ENCODE assay signal across 8 cellular contexts in genomic region chr15:91022075-91022831, GRCh38. TPM values are rescaled to one million over a fixed set of nuclear protein-coding genes. Genes with fewer than 3 reads are reported as not detected.
DNase-seq lines count a peak whose midpoint lies in the region; ATAC-seq, FAIRE-seq and TF ChIP-seq lines count a peak whose summit lies in the region.

Gene VPS33B (minus strand): TSS chr15:91022594. CDS start chr15:91022249, 345 bp downstream.

- no peaks in the 10 kb centered on the region for H3K36me3 ChIP-seq in A673 (ENCODE audit: insufficient read depth, low read length, poor library complexity, severe bottlenecking)
- H3K36me3 ChIP-seq in keratinocyte (ENCODE audit: control insufficient read depth in 2 of 2, extremely low read depth in 1 of 2, insufficient read depth in 2 of 2, low read length in 2 of 2): peaks cover 2 to 11% of the 10 kb centered on the region in 2 experiments

- H3K79me2 ChIP-seq in keratinocyte (ENCODE audit: control insufficient read depth, insufficient read depth, low read length): peaks cover 38% of the 10 kb centered on the region

- CTCF ChIA-PET in A673 (lab: Charles Lee): interaction anchor here (0.6 to 0.9 kb wide), 3 partner anchors 27 to 251 kb away, joined by 3 to 5 read pairs (median 4); no protein-coding TSS in a partner anchor

- H3K27ac Mint-ChIP-seq in central memory CD8-positive, alpha-beta T cell (ENCODE audit: low read depth): peak within 1 kb of the TSS; percentile 95

- H3K27me3 Mint-ChIP-seq in central memory CD8-positive, alpha-beta T cell: no peaks in the 10 kb centered on the region

- peaks cover 48% of the 10 kb centered on the region for H3K4me1 Mint-ChIP-seq in central memory CD8-positive, alpha-beta T cell

- H3K9me1 ChIP-seq in keratinocyte (ENCODE audit: control insufficient read depth, extremely low read depth, insufficient read depth, low read length): no peaks in the 10 kb centered on the region

- H3K4me1 ChIP-seq in A673 (ENCODE audit: insufficient read depth, low read length, poor library complexity, severe bottlenecking): peaks cover 3% of the 10 kb centered on the region
- H3K4me1 ChIP-seq in keratinocyte (ENCODE audit: control insufficient read depth, extremely low read depth, insufficient read depth, low read length): peaks cover 13% of the 10 kb centered on the region

- H3K9me3 ChIP-seq in A673 (ENCODE audit: low read depth, low read length, poor library complexity, severe bottlenecking) (no peaks in the 10 kb centered on the region), keratinocyte (ENCODE audit: control insufficient read depth, low read depth, low read length) (no peaks in the 10 kb centered on the region)

- peak within 1 kb of the TSS; percentile 84 for H3K4me2 ChIP-seq in keratinocyte (ENCODE audit: control insufficient read depth, extremely low read depth, insufficient read depth, low read depth, low read length)

- intact Hi-C loops in A673 (cut with micrococcal nuclease; ENCODE audit: unreplicated experiment): no loop called here

- ATAC-seq in GM18907 (IDR thresholded peaks at IDR 0.05; ENCODE audit: unreplicated experiment) (peak; percentile 78), HG03196 (IDR thresholded peaks at IDR 0.05; ENCODE audit: unreplicated experiment) (peak; percentile 62)
- ATAC-seq in central memory CD8-positive, alpha-beta T cell (replicated peaks; ENCODE audit: extremely low read depth, poor library complexity, severe bottlenecking): peak; percentile 85

- BruUV-seq in A673 (replicated peaks; lab: Mats Ljungman, UMichigan): TSS peak; percentile 67

- TF ChIP-seq CTCF in A673 (conservative IDR thresholded peaks at IDR 0.05; ENCODE audit: low read depth, low read length): no peak
- TF ChIP-seq CTCF in keratinocyte (optimal IDR thresholded peaks at IDR 0.05 in 1 of 3, IDR thresholded peaks at IDR 0.05 in 1 of 3, conservative IDR thresholded peaks at IDR 0.05 in 1 of 3; ENCODE audit: extremely low read depth in 1 of 3, insufficient read depth in 2 of 3, low read length in 3 of 3): peak in 1 of 3 experiments; percentile 5

- FAIRE-seq in keratinocyte (lab: Jason Lieb, UNC): peak; percentile 72

- H3K4me3 Mint-ChIP-seq in central memory CD8-positive, alpha-beta T cell: peak within 1 kb of the TSS; percentile 97

- peak within 1 kb of the TSS; percentile 96 for H2AFZ ChIP-seq in keratinocyte (ENCODE audit: control insufficient read depth, low read length)

- DNase-seq in A673 (ENCODE audit: low spot score) (peak; percentile 96), NCI-H345 (lab: John Stamatoyannopoulos, UW) (peak; percentile 87), keratinocyte (ENCODE audit: low read depth, low spot score) (peak; percentile 60)
- peak; percentile 57 for DNase-seq in activated CD4-positive, CD25-positive, alpha-beta regulatory T cell treated with anti-CD3 and anti-CD28 coated beads, Interleukin-2, amount 50 U/mL, for 16 hours (ENCODE audit: low read depth, low spot score)
- DNase-seq in central memory CD8-positive, alpha-beta T cell (ENCODE audit: low spot score in 2 of 2): peak; percentile 58 to 63
- peak; percentile 66 to 70 (median 68) for DNase-seq in stimulated activated CD4-positive, alpha-beta T cell treated with anti-CD3 and anti-CD28 coated beads, Interleukin-12 subunit alpha, Interleukin-12 subunit beta, amount 100 ng/mL, for 48 hours (ENCODE audit: low read depth in 2 of 3, low spot score in 1 of 3)

- H3K27me3 ChIP-seq in A673 (replicated peaks; ENCODE audit: insufficient read depth, low read depth, low read length, poor library complexity): no peaks in the 10 kb centered on the region
- H3K27me3 ChIP-seq in keratinocyte (ENCODE audit: control insufficient read depth, extremely low read depth, insufficient read depth, low read length): no peaks in the 10 kb centered on the region

- H3K9ac ChIP-seq in keratinocyte (ENCODE audit: control insufficient read depth, extremely low read depth, insufficient read depth, low read length): peak within 1 kb of the TSS; percentile 84

- H3K27ac ChIP-seq in A673 (ENCODE audit: low read depth, low read length, poor library complexity, severe bottlenecking) (peak within 1 kb of the TSS; percentile 76), keratinocyte (ENCODE audit: control insufficient read depth, insufficient read depth, low read length) (peak within 1 kb of the TSS; percentile 74)

- peak within 1 kb of the TSS; percentile 90 for H3K4me3 ChIP-seq in A673 (ENCODE audit: low read depth, low read length, poor library complexity, severe bottlenecking)
- H3K4me3 ChIP-seq in keratinocyte (ENCODE audit: control insufficient read depth in 2 of 3, extremely low read depth in 1 of 3, insufficient read depth in 2 of 3, low read depth in 1 of 3, low read length in 3 of 3): peak within 1 kb of the TSS; percentile 83 to 96 (median 92)

- dilution Hi-C loops in keratinocyte (cut with MboI; ENCODE audit: extremely low pct_ligation_motif_present, low sequenced_read_pairs): no loop called here

- no peaks in the 10 kb centered on the region for H3K9me3 Mint-ChIP-seq in central memory CD8-positive, alpha-beta T cell

- H3K36me3 Mint-ChIP-seq in central memory CD8-positive, alpha-beta T cell (ENCODE audit: insufficient read depth): peaks cover 10% of the 10 kb centered on the region

- no peaks in the 10 kb centered on the region for H4K20me1 ChIP-seq in keratinocyte (ENCODE audit: control insufficient read depth, extremely low read depth, insufficient read depth, low read length)

- POLR2A ChIA-PET in A673 (lab: Charles Lee; ENCODE audit: low non-redundant PET): no interaction called here

RNA-seq across cellular contexts. Expression of gene VPS33B, which starts in this region (rescaled TPM):
- total RNA-seq in A673 (2021): 17.7 and 19.5 TPM in 2 replicates
- polyA plus RNA-seq in keratinocyte: 16.2 to 20.9 TPM (median 20.2 TPM) in 3 replicates
- 11.2 TPM for polyA plus RNA-seq in keratinocyte (2011; ENCODE audit: low read depth)
- polyA plus RNA-seq in keratinocyte (2011; cell fraction: cytosol; rRNA removed): 8.7 and 11.7 TPM in 2 replicates
- 29.4 and 34.7 TPM in 2 replicates for polyA plus RNA-seq in keratinocyte (2011; cell fraction: nucleus; rRNA removed)
- polyA plus RNA-seq in keratinocyte (2012; ENCODE audit: low replicate concordance): 14.7 and 23.0 TPM in 2 replicates
- polyA minus RNA-seq in keratinocyte: 15.4 to 38.6 TPM (median 18.1 TPM) in 3 replicates
- polyA minus RNA-seq in keratinocyte (2011; cell fraction: cytosol; rRNA and poly(A)+ RNA removed): 20.0 TPM
- polyA minus RNA-seq in keratinocyte (2011; cell fraction: nucleus; rRNA and poly(A)+ RNA removed): 14.2 and 31.9 TPM in 2 replicates

Comparison
In these comparisons a context has a peak if more than half of its experiments do, and no peak if none do; other contexts are left out.
1. Peak in every context shown above with its lines: DNase-seq, ATAC-seq, H3K4me3 ChIP-seq and H3K27ac ChIP-seq.